ENCODE assay signal across 30 cellular contexts in genomic region chr2:70360661-70361316, GRCh38. TPM values are rescaled to one million over a fixed set of nuclear protein-coding genes. Genes with fewer than 3 reads are reported as not detected.
A peak's percentile ranks its signal among the peaks of the same experiment; 100 is the strongest.
DNase-seq lines count a peak whose midpoint lies in the region; ATAC-seq and TF ChIP-seq lines count a peak whose summit lies in the region.
"Had no signal": no experiment of that assay in that cellular context is flagged by ENCODE, and none has a peak within 500 bp of the region (broad histone marks: within the 10 kb centered on the region; RNA-seq: fewer than 3 reads in every experiment).

No MANE protein-coding gene starts in this region.

- peak overlapping the region; percentile 30 for H3K27ac Mint-ChIP-seq in MCF 10A (ENCODE audit: low read depth, unreplicated experiment)
- H3K27ac Mint-ChIP-seq: activated naive CD8-positive, alpha-beta T cell treated with anti-CD3 and anti-CD28 coated beads, Interleukin-2, amount 10 ng/mL, durations not matched to agents 7 days and 5 days; CD4-positive, CD25-positive, alpha-beta regulatory T cell; endodermal cell; neural progenitor cell; T-helper 2 cell treated with Interferon-gamma antibody and Interleukin-4, amounts not matched to agents 5 μg/mL and 100 μg/mL, for 36 hours had no signal

- H3K9me3 ChIP-seq in breast epithelium (no peaks in the 10 kb centered on the region), RWPE2 (ENCODE audit: severe bottlenecking) (no peaks in the 10 kb centered on the region)
- H3K9me3 ChIP-seq: ascending aorta, HAP-1, thoracic aorta had no signal

- no peaks in the 10 kb centered on the region for H3K27me3 Mint-ChIP-seq in MCF 10A (ENCODE audit: insufficient read depth, unreplicated experiment)

- H3K36me3 Mint-ChIP-seq in MCF 10A (ENCODE audit: insufficient read depth, unreplicated experiment), result no peaks in the 10 kb centered on the region
- H3K36me3 Mint-ChIP-seq: activated naive CD8-positive, alpha-beta T cell treated with anti-CD3 and anti-CD28 coated beads, Interleukin-2, amount 10 ng/mL, durations not matched to agents 7 days and 5 days; CD4-positive, CD25-positive, alpha-beta regulatory T cell; neural progenitor cell had no signal

- H3K4me3 Mint-ChIP-seq in MCF 10A (ENCODE audit: unreplicated experiment), result no peak overlapping the region
- H3K4me3 Mint-ChIP-seq: activated naive CD8-positive, alpha-beta T cell treated with anti-CD3 and anti-CD28 coated beads, Interleukin-2, amount 10 ng/mL, durations not matched to agents 7 days and 5 days; CD4-positive, CD25-positive, alpha-beta regulatory T cell; endodermal cell; neural progenitor cell; T-helper 2 cell treated with Interferon-gamma antibody and Interleukin-4, amounts not matched to agents 5 μg/mL and 100 μg/mL, for 36 hours had no signal

- no peaks in the 10 kb centered on the region for H3K27me3 ChIP-seq in breast epithelium
- no peaks in the 10 kb centered on the region for H3K27me3 ChIP-seq in RWPE2 (ENCODE audit: insufficient read depth, poor library complexity, severe bottlenecking)
- H3K27me3 ChIP-seq: ascending aorta, neural progenitor cell had no signal

- TF ChIP-seq CTCF in MCF 10A (IDR thresholded peaks at IDR 0.05; ENCODE audit: unreplicated experiment) (no peak), breast epithelium (IDR thresholded peaks at IDR 0.05) (no peak), RWPE2 (IDR thresholded peaks at IDR 0.05; ENCODE audit: poor library complexity, severe bottlenecking) (no peak)

- intact Hi-C loops in MCF 10A (cut with micrococcal nuclease), result no loop called here
- intact Hi-C loops in breast epithelium (cut with DNase I; ENCODE audit: low total_unique reads), result no loop called here
- intact Hi-C loops in left ventricle myocardium superior (cut with micrococcal nuclease), result no loop called here
- intact Hi-C loops in posterior cingulate gyrus (cut with DNase I), result no loop called here

- H3K27ac ChIP-seq in breast epithelium (no peak overlapping the region), RWPE2 (ENCODE audit: poor library complexity, severe bottlenecking) (peak overlapping the region; percentile 63)
- H3K27ac ChIP-seq: ascending aorta, neural progenitor cell, parathyroid adenoma, thoracic aorta had no signal

- peaks cover 7% of the 10 kb centered on the region for H3K4me1 Mint-ChIP-seq in MCF 10A (ENCODE audit: insufficient read depth, unreplicated experiment)
- H3K4me1 Mint-ChIP-seq: activated naive CD8-positive, alpha-beta T cell treated with anti-CD3 and anti-CD28 coated beads, Interleukin-2, amount 10 ng/mL, durations not matched to agents 7 days and 5 days; endodermal cell had no signal

- DNase-seq in MCF 10A (ENCODE audit: unreplicated experiment) (no peak), breast epithelium (ENCODE audit: low spot score in 2 of 2) (no peak), RWPE2 (ENCODE audit: low spot score) (no peak), left ventricle myocardium superior (no peak), posterior cingulate gyrus (no peak), SKM-1 (lab: John Stamatoyannopoulos, UW; ENCODE audit: unreplicated experiment) (no peak), NCI-H128 (lab: John Stamatoyannopoulos, UW; ENCODE audit: unreplicated experiment) (no peak)
- DNase-seq: 8988T; activated CD4-positive, alpha-beta T cell treated with anti-CD3 and anti-CD28 coated beads for 48 hours; activated effector memory CD4-positive, alpha-beta T cell treated with anti-CD3 and anti-CD28 coated beads, Interleukin-2, amount 50 U/mL, for 16 hours; activated naive CD8-positive, alpha-beta T cell treated with anti-CD3 and anti-CD28 coated beads, Interleukin-2, amount 10 ng/mL, durations not matched to agents 7 days and 5 days; activated T-cell treated with anti-CD3 and anti-CD28 coated beads, Interleukin-2, amount 50 U/mL, for 1 hour; CD4-positive, CD25-positive, alpha-beta regulatory T cell; cortex of kidney; endodermal cell; KBM-7; kidney glomerular epithelial cell; NCI-H1436; NCI-H446; NCI-H774; stimulated activated CD4-positive, alpha-beta T cell treated with anti-CD3 and anti-CD28 coated beads, Interleukin-15, amount 100 ng/mL, for 24 hours; stimulated activated naive CD4-positive, alpha-beta T cell treated with Interleukin-2 at 50 U/mL for 16 hours had no signal

- H3K36me3 ChIP-seq in breast epithelium (no peaks in the 10 kb centered on the region), RWPE2 (ENCODE audit: low read depth) (no peaks in the 10 kb centered on the region)
- H3K36me3 ChIP-seq: ascending aorta, HAP-1, neural progenitor cell, thoracic aorta had no signal

- no peak for TF ChIP-seq POLR2A in breast epithelium (IDR thresholded peaks at IDR 0.05)

- H3K9me3 Mint-ChIP-seq in MCF 10A (ENCODE audit: unreplicated experiment), result no peaks in the 10 kb centered on the region
- H3K9me3 Mint-ChIP-seq: activated naive CD8-positive, alpha-beta T cell treated with anti-CD3 and anti-CD28 coated beads, Interleukin-2, amount 10 ng/mL, durations not matched to agents 7 days and 5 days; endodermal cell; neural progenitor cell; T-helper 2 cell treated with Interferon-gamma antibody and Interleukin-4, amounts not matched to agents 5 μg/mL and 100 μg/mL, for 36 hours had no signal

- H3K4me1 ChIP-seq in breast epithelium, result no peaks in the 10 kb centered on the region
- H3K4me1 ChIP-seq in RWPE2 (ENCODE audit: insufficient read depth, poor library complexity, severe bottlenecking), result peaks cover 22% of the 10 kb centered on the region
- H3K4me1 ChIP-seq: ascending aorta, HAP-1, neural progenitor cell, parathyroid adenoma had no signal

- H3K4me3 ChIP-seq in breast epithelium (no peak overlapping the region), RWPE2 (ENCODE audit: severe bottlenecking) (no peak overlapping the region)
- H3K4me3 ChIP-seq: ascending aorta, HAP-1, neural progenitor cell, thoracic aorta had no signal

- ATAC-seq in RWPE2 (ENCODE audit: low read depth) (peak; percentile 90), esophagus mucosa (peak; percentile 60), left ventricle myocardium superior (no peak)
- ATAC-seq: Right ventricle myocardium inferior had no signal

- CTCF ChIA-PET in MCF 10A (lab: Yijun Ruan, JAX), result interaction anchor here (1.6 kb wide), 2 partner anchors 20 to 284 kb away, joined by 6 read pairs; no protein-coding TSS in a partner anchor

- POLR2A ChIA-PET in MCF 10A (lab: Yijun Ruan, JAX), result no interaction called here

- no TSS peak for BruUV-seq in MCF 10A (replicated peaks; lab: Mats Ljungman, UMichigan)

RNA-seq across cellular contexts. Expression of gene FAM136A, which starts 58.9 kb away (rescaled TPM):
- 38.8 and 43.8 TPM in 2 replicates for total RNA-seq in MCF 10A (2022)
- 10 to 100 TPM; 24.2 to 28.2 (median 26.9) TPM for total RNA-seq in breast epithelium
- 26.0 TPM for total RNA-seq in esophagus mucosa
- total RNA-seq in left ventricle myocardium superior, result 28.5 TPM
